8 cellular contexts compared by ENCODE assay signal in the genomic region with DNA sequence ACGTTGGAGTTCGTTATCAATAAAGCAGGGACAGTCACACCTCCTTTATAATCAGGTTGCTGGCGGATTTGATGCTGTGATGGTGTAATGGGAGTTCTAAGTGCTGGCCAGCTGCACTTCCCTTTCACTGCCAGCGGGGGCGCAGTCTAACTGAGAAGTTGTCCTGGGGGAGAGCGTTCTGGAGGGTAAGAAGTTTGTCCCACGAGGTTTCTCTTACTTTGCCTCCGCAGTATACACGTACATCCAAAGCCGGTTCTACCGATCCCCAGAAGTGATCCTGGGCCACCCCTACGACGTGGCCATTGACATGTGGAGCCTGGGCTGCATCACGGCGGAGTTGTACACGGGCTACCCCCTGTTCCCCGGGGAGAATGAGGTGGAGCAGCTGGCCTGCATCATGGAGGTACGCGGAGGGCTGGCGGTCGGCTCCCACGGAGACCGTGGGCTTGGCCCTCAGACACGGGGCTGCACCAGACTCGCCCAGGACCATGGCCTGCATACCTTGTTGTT. TPM values are rescaled to one million over a fixed set of nuclear protein-coding genes. Genes with fewer than 3 reads are reported as not detected.
A peak's percentile ranks its signal among the peaks of the same experiment; 100 is the strongest.
DNase-seq lines count a peak whose midpoint lies in the region; ATAC-seq lines count a peak whose summit lies in the region.

No MANE protein-coding gene starts in this region.

- peaks cover 4% of the 10 kb centered on the region for H3K27me3 ChIP-seq in CD8-positive, alpha-beta memory T cell (ENCODE audit: insufficient read depth, low read length, poor library complexity, severe bottlenecking)

- CTCF ChIA-PET in CD8-positive, alpha-beta memory T cell (lab: Charles Lee): interaction anchor here (0.7 to 1.9 kb wide), 12 partner anchors 8 to 250 kb away, joined by 3 to 11 read pairs (median 4); partner anchors contain the start of genes AKAP3, NDUFA9 and RAD51AP1

- ATAC-seq in GM19372 (IDR thresholded peaks at IDR 0.05; ENCODE audit: low read depth, unreplicated experiment) (peak; percentile 96), HG03565 (IDR thresholded peaks at IDR 0.05; ENCODE audit: unreplicated experiment) (peak; percentile 89), memory B cell (ENCODE audit: low read depth) (peak; percentile 94)
- peak; percentile 95 for ATAC-seq in effector memory CD8-positive, alpha-beta T cell (replicated peaks)

- POLR2A ChIA-PET in CD8-positive, alpha-beta memory T cell (lab: Charles Lee): interaction anchor here (2.0 kb wide), 1 partner anchor 45 kb away, joined by 5 read pairs; the partner anchor contains the start of genes AKAP3 and NDUFA9

- peaks cover 5 to 18% of the 10 kb centered on the region in 2 donors for H3K27me3 Mint-ChIP-seq in CD8-positive, alpha-beta memory T cell
- peaks cover 12 to 17% of the 10 kb centered on the region in 2 donors for H3K27me3 Mint-ChIP-seq in effector memory CD8-positive, alpha-beta T cell
- H3K27me3 Mint-ChIP-seq in memory B cell: no peaks in the 10 kb centered on the region

- peaks cover 29 to 47% (median 45%) of the 10 kb centered on the region in 3 donors for H3K4me1 Mint-ChIP-seq in CD8-positive, alpha-beta memory T cell
- peaks cover 8 to 16% of the 10 kb centered on the region in 2 donors for H3K4me1 Mint-ChIP-seq in effector memory CD8-positive, alpha-beta T cell (ENCODE audit: low read depth in 2 of 2)
- H3K4me1 Mint-ChIP-seq in memory B cell: peaks cover 20% of the 10 kb centered on the region

- peak overlapping the region; percentile 99 for H3K4me3 ChIP-seq in CD8-positive, alpha-beta memory T cell (ENCODE audit: low read length)

- H3K36me3 Mint-ChIP-seq in CD8-positive, alpha-beta memory T cell: peaks cover 0 to 21% (median 5%) of the 10 kb centered on the region in 3 donors
- H3K36me3 Mint-ChIP-seq in effector memory CD8-positive, alpha-beta T cell (ENCODE audit: insufficient read depth): peaks cover 5% of the 10 kb centered on the region
- H3K36me3 Mint-ChIP-seq in memory B cell: peaks cover 13% of the 10 kb centered on the region

- H3K4me3 Mint-ChIP-seq in CD8-positive, alpha-beta memory T cell: peak overlapping the region; percentile 92 to 100 (median 99)
- peak overlapping the region; percentile 89 to 93 for H3K4me3 Mint-ChIP-seq in effector memory CD8-positive, alpha-beta T cell
- H3K4me3 Mint-ChIP-seq in memory B cell: peak overlapping the region; percentile 97

- H3K9me3 ChIP-seq in CD8-positive, alpha-beta memory T cell (ENCODE audit: low read length): no peaks in the 10 kb centered on the region

- H3K9me3 Mint-ChIP-seq in CD8-positive, alpha-beta memory T cell: no peaks in the 10 kb centered on the region
- no peaks in the 10 kb centered on the region for H3K9me3 Mint-ChIP-seq in effector memory CD8-positive, alpha-beta T cell
- H3K9me3 Mint-ChIP-seq in memory B cell: no peaks in the 10 kb centered on the region

- peak; percentile 60 to 81 (median 68) for DNase-seq in CD8-positive, alpha-beta memory T cell
- peak; percentile 84 for DNase-seq in NCI-H82 treated with DMSO at 0.1 percent for 48 hours (lab: John Stamatoyannopoulos, UW; ENCODE audit: unreplicated experiment)
- DNase-seq in activated CD8-positive, alpha-beta memory T cell treated with anti-CD3 and anti-CD28 coated beads for 24 hours: peak; percentile 90
- peak; percentile 71 to 78 (median 71) for DNase-seq in effector memory CD8-positive, alpha-beta T cell
- DNase-seq in memory B cell (ENCODE audit: low spot score in 2 of 2): peak; percentile 77
- DNase-seq in stimulated activated CD8-positive, alpha-beta memory T cell treated with anti-CD3 and anti-CD28 coated beads, Interleukin-12 subunit alpha, Interleukin-12 subunit beta, amount 100 ng/mL, for 24 hours (ENCODE audit: extremely low read depth): peak; percentile 51

- peaks cover 9% of the 10 kb centered on the region for H3K4me1 ChIP-seq in CD8-positive, alpha-beta memory T cell (ENCODE audit: insufficient read depth, low read length)

- H3K36me3 ChIP-seq in CD8-positive, alpha-beta memory T cell (ENCODE audit: insufficient read depth, low read length): no peaks in the 10 kb centered on the region

- peak overlapping the region; percentile 0 to 96 (median 94) for H3K27ac Mint-ChIP-seq in CD8-positive, alpha-beta memory T cell
- peak overlapping the region; percentile 83 to 90 for H3K27ac Mint-ChIP-seq in effector memory CD8-positive, alpha-beta T cell
- H3K27ac Mint-ChIP-seq in memory B cell: peak overlapping the region; percentile 83

- H3K27ac ChIP-seq in CD8-positive, alpha-beta memory T cell (ENCODE audit: low read depth, low read length): peak overlapping the region; percentile 58

RNA-seq across cellular contexts. Expression of gene DYRK4, which starts 42.7 kb away (rescaled TPM):
- total RNA-seq in CD8-positive, alpha-beta memory T cell: 10 to 100 TPM; 29.5 to 29.6 TPM
- 42.5 TPM for polyA plus RNA-seq in CD8-positive, alpha-beta memory T cell

RNA-seq across cellular contexts. Expression of gene AKAP3, which starts 44.1 kb away (rescaled TPM):
- 1 to 10 TPM; 2.0 to 2.8 TPM for total RNA-seq in CD8-positive, alpha-beta memory T cell
- polyA plus RNA-seq in CD8-positive, alpha-beta memory T cell: 1.6 TPM

RNA-seq across cellular contexts. Expression of gene NDUFA9, which starts 44.2 kb away (rescaled TPM):
- 100 to 1,000 TPM; 143 TPM for total RNA-seq in CD8-positive, alpha-beta memory T cell
- 135 TPM for polyA plus RNA-seq in CD8-positive, alpha-beta memory T cell

Comparison
In these comparisons a context has a peak if more than half of its experiments do, and no peak if none do; other contexts are left out.
1. Peak in every context shown above with its lines: DNase-seq, ATAC-seq, H3K4me3 ChIP-seq and H3K27ac ChIP-seq.